Comparison of ENCODE assay signal across 9 cellular contexts in the genomic region with DNA sequence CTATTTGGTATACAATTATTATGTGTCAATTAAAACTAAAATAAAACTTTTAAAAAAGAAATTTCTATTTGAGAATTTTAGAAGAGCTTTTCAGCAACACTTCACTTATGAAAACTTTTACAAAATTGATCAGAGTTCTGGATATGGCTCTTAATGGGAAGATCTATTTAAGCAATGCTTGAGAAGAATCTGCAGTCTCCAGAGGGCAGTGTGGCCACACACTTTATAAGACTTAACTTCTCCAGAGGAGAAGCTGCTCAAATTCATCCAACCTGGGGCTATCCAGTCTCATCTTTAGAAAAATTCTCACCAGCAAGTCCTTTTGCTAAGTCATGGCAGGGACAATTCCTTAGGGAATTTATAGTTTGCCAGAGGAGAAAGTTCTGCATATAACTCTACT. TPM values are rescaled to one million over a fixed set of nuclear protein-coding genes. Genes with fewer than 3 reads are reported as not detected.
DNase-seq lines count a peak whose midpoint lies in the region; ATAC-seq and TF ChIP-seq lines count a peak whose summit lies in the region.
"Had no signal": no experiment of that assay in that cellular context is flagged by ENCODE, and none has a peak within 500 bp of the region (broad histone marks: within the 10 kb centered on the region; RNA-seq: fewer than 3 reads in every experiment).

No MANE protein-coding gene starts in this region.

- DNase-seq in AG09309 (ENCODE audit: low read depth) = no peak
- DNase-seq in GM13977 (ENCODE audit: low spot score) = no peak
- DNase-seq in SK-MEL-5 (ENCODE audit: low read depth, low spot score) = peak; percentile 48
- peak; percentile 42 for DNase-seq in fibroblast of villous mesenchyme (ENCODE audit: low read depth)
- no peak for DNase-seq in progenitor cell of endocrine pancreas (ENCODE audit: low spot score, unreplicated experiment)
- DNase-seq in NCI-H1105 (lab: John Stamatoyannopoulos, UW) = no peak
- no peak for DNase-seq in naive thymus-derived CD4-positive, alpha-beta T cell
- no peak for DNase-seq in activated CD4-positive, alpha-beta T cell treated with anti-CD3 and anti-CD28 coated beads, Interleukin-2, amount 50 U/mL, for 48 hours

- H3K27ac ChIP-seq in naive thymus-derived CD4-positive, alpha-beta T cell (ENCODE audit: low read depth, low read length) = no peak overlapping the region

- peaks cover 0 to 9% (median 0%) of the 10 kb centered on the region in 3 experiments for H3K36me3 ChIP-seq in naive thymus-derived CD4-positive, alpha-beta T cell (ENCODE audit: control insufficient read depth in 2 of 3, insufficient read depth in 3 of 3, low read length in 3 of 3)

- peaks cover 6% of the 10 kb centered on the region for H3K36me3 Mint-ChIP-seq in progenitor cell of endocrine pancreas (ENCODE audit: insufficient read depth)
- peaks cover 4 to 15% (median 5%) of the 10 kb centered on the region in 5 donors for H3K36me3 Mint-ChIP-seq in naive thymus-derived CD4-positive, alpha-beta T cell

- H3K4me3 ChIP-seq in AG09309 (ENCODE audit: control insufficient read depth, low read depth, low read length) (no peak overlapping the region), fibroblast of villous mesenchyme (ENCODE audit: low read depth, low read length) (no peak overlapping the region)
- no peak overlapping the region for H3K4me3 ChIP-seq in naive thymus-derived CD4-positive, alpha-beta T cell (ENCODE audit: low read length)

- peaks cover 39% of the 10 kb centered on the region for H3K4me1 Mint-ChIP-seq in progenitor cell of endocrine pancreas (ENCODE audit: low read depth)
- peaks cover 0 to 2% (median 0%) of the 10 kb centered on the region in 7 donors for H3K4me1 Mint-ChIP-seq in naive thymus-derived CD4-positive, alpha-beta T cell
- H3K4me1 Mint-ChIP-seq: activated T-helper 17 cell treated with anti-CD3 and anti-CD28 coated beads, Interleukin-2, amount 50 U/mL, for 72 hours had no signal

- CTCF ChIA-PET in naive thymus-derived CD4-positive, alpha-beta T cell (lab: Charles Lee) = no interaction called here

- no peaks in the 10 kb centered on the region for H3K27me3 ChIP-seq in naive thymus-derived CD4-positive, alpha-beta T cell (ENCODE audit: control insufficient read depth in 2 of 2, insufficient read depth in 2 of 2, low read length in 2 of 2)

- intact Hi-C loops in naive thymus-derived CD4-positive, alpha-beta T cell (cut with micrococcal nuclease) = no loop called here

- no peaks in the 10 kb centered on the region for H3K9me3 ChIP-seq in naive thymus-derived CD4-positive, alpha-beta T cell (ENCODE audit: control insufficient read depth in 2 of 3, low read length in 3 of 3)

- in situ Hi-C loops in GM13977 (cut with MboI; ENCODE audit: low pct_unique_long_range_greater_than_20kb, low sequenced_read_pairs, unreplicated experiment) (no loop called here), SK-MEL-5 (cut with HindIII; ENCODE audit: low pct_unique_long_range_greater_than_20kb, low sequenced_read_pairs) (no loop called here)

- ATAC-seq in naive thymus-derived CD4-positive, alpha-beta T cell = no peak
- ATAC-seq: activated T-helper 17 cell treated with anti-CD3 and anti-CD28 coated beads, Interleukin-2, amount 50 U/mL, for 72 hours had no signal

- TF ChIP-seq CTCF in AG09309 (IDR thresholded peaks at IDR 0.05; ENCODE audit: control insufficient read depth, insufficient read depth, low read depth, low read length, missing control alignments) (peak; percentile 26), GM13977 (IDR thresholded peaks at IDR 0.05; ENCODE audit: extremely low read depth, insufficient read depth, missing control alignments) (peak; percentile 28), fibroblast of villous mesenchyme (IDR thresholded peaks at IDR 0.05; ENCODE audit: insufficient read depth, low read depth, low read length) (peak; percentile 37), progenitor cell of endocrine pancreas (IDR thresholded peaks at IDR 0.05; ENCODE audit: unreplicated experiment) (no peak)

- no peaks in the 10 kb centered on the region for H3K4me1 ChIP-seq in naive thymus-derived CD4-positive, alpha-beta T cell (ENCODE audit: control insufficient read depth in 2 of 2, insufficient read depth in 2 of 2, low read length in 2 of 2)

- H3K27me3 Mint-ChIP-seq in progenitor cell of endocrine pancreas = no peaks in the 10 kb centered on the region
- peaks cover 0 to 6% (median 0%) of the 10 kb centered on the region in 5 donors for H3K27me3 Mint-ChIP-seq in naive thymus-derived CD4-positive, alpha-beta T cell
- H3K27me3 Mint-ChIP-seq: activated T-helper 17 cell treated with anti-CD3 and anti-CD28 coated beads, Interleukin-2, amount 50 U/mL, for 72 hours had no signal

- no peak overlapping the region for H3K4me3 Mint-ChIP-seq in progenitor cell of endocrine pancreas (ENCODE audit: low read depth)
- no peak overlapping the region for H3K4me3 Mint-ChIP-seq in naive thymus-derived CD4-positive, alpha-beta T cell
- H3K4me3 Mint-ChIP-seq: activated T-helper 17 cell treated with anti-CD3 and anti-CD28 coated beads, Interleukin-2, amount 50 U/mL, for 72 hours had no signal

- POLR2A ChIA-PET in naive thymus-derived CD4-positive, alpha-beta T cell (lab: Charles Lee) = no interaction called here

- no peaks in the 10 kb centered on the region for H3K9me3 Mint-ChIP-seq in progenitor cell of endocrine pancreas (ENCODE audit: low read depth)
- peaks cover 0 to 1% (median 0%) of the 10 kb centered on the region in 11 donors for H3K9me3 Mint-ChIP-seq in naive thymus-derived CD4-positive, alpha-beta T cell
- H3K9me3 Mint-ChIP-seq: activated T-helper 17 cell treated with anti-CD3 and anti-CD28 coated beads, Interleukin-2, amount 50 U/mL, for 72 hours had no signal

- H3K27ac Mint-ChIP-seq in progenitor cell of endocrine pancreas = no peak overlapping the region
- H3K27ac Mint-ChIP-seq in naive thymus-derived CD4-positive, alpha-beta T cell = no peak overlapping the region
- H3K27ac Mint-ChIP-seq: activated T-helper 17 cell treated with anti-CD3 and anti-CD28 coated beads, Interleukin-2, amount 50 U/mL, for 72 hours had no signal

RNA-seq across cellular contexts. Expression of gene AGO1, which starts 25.2 kb away (rescaled TPM):
- total RNA-seq in SK-MEL-5 (2014; rRNA removed; shearing (Covaris generic)) = 10.1 and 13.4 TPM in 2 replicates
- polyA plus RNA-seq in SK-MEL-5 (2015; cell fraction: cytosol; rRNA removed) = 15.7 and 22.6 TPM in 2 replicates
- polyA plus RNA-seq in SK-MEL-5 (2015; cell fraction: nucleus; rRNA removed) = 10.8 and 15.5 TPM in 2 replicates
- total RNA-seq in fibroblast of villous mesenchyme (16.4 TPM in 2 replicates), progenitor cell of endocrine pancreas (103 and 110 TPM in 2 replicates)
- total RNA-seq in naive thymus-derived CD4-positive, alpha-beta T cell = 10 to 100 TPM; 22.5 to 28.0 (median 26.9) TPM
- 10 to 100 TPM in 1 of 2 donors, 1 to 10 TPM in 1; 8.9 to 11.2 TPM for polyA plus RNA-seq in naive thymus-derived CD4-positive, alpha-beta T cell

RNA-seq across cellular contexts. Expression of gene AGO4, which starts 50.0 kb away (rescaled TPM):
- 7.6 and 9.2 TPM in 2 replicates for total RNA-seq in SK-MEL-5 (2014; rRNA removed; shearing (Covaris generic))
- 5.6 and 25.5 TPM in 2 replicates for polyA plus RNA-seq in SK-MEL-5 (2015; cell fraction: cytosol; rRNA removed)
- 34.7 and 93.4 TPM in 2 replicates for polyA plus RNA-seq in SK-MEL-5 (2015; cell fraction: nucleus; rRNA removed)
- 13.8 and 16.1 TPM in 2 replicates for total RNA-seq in fibroblast of villous mesenchyme
- 35.1 and 35.6 TPM in 2 replicates for total RNA-seq in progenitor cell of endocrine pancreas
- total RNA-seq in naive thymus-derived CD4-positive, alpha-beta T cell = 10 to 100 TPM; 13.2 to 32.6 (median 17.8) TPM
- polyA plus RNA-seq in naive thymus-derived CD4-positive, alpha-beta T cell = 1 to 10 TPM; 2.5 to 6.4 TPM

Comparison
In these comparisons a context has a peak if more than half of its experiments do, and no peak if none do; other contexts are left out.
1. DNase-seq: peak in SK-MEL-5 (single experiment) and fibroblast of villous mesenchyme (single experiment); none in AG09309 (single experiment), GM13977 (single experiment), progenitor cell of endocrine pancreas (single experiment), NCI-H1105 (single experiment), naive thymus-derived CD4-positive, alpha-beta T cell (0 of 9) and activated CD4-positive, alpha-beta T cell treated with anti-CD3 and anti-CD28 coated beads, Interleukin-2, amount 50 U/mL, for 48 hours (0 of 2).